13 cellular contexts compared by ENCODE assay signal in the genomic region with DNA sequence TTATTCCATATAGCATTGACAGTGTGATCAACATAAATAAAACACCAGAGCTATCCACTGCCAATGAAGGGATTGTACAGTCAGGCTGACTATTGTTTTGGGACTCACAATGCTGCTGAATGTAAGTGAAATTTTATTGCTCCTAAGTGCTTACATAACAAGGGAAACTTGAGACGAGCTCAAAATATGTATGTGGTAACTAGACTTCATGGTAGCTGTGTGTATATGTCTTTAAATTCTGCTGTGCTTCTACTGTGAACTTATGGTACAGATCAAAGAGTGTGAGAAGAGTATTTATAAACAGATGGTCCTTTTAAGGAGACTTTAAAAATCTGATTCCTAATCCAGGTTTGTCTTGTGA. TPM values are rescaled to one million over a fixed set of nuclear protein-coding genes. Genes with fewer than 3 reads are reported as not detected.
DNase-seq lines count a peak whose midpoint lies in the region; ATAC-seq and TF ChIP-seq lines count a peak whose summit lies in the region.
"Had no signal": no experiment of that assay in that cellular context is flagged by ENCODE, and none has a peak within 500 bp of the region (broad histone marks: within the 10 kb centered on the region; RNA-seq: fewer than 3 reads in every experiment).

No MANE protein-coding gene starts in this region.

- no peak overlapping the region for H3K4me2 ChIP-seq in mesenchymal stem cell (ENCODE audit: low read length, poor library complexity, severe bottlenecking)

- H2AFZ ChIP-seq in ACC112 (ENCODE audit: low read length, unreplicated experiment) = peak overlapping the region; percentile 6
- no peak overlapping the region for H2AFZ ChIP-seq in mesenchymal stem cell (ENCODE audit: low read depth, low read length)

- peaks cover 62% of the 10 kb centered on the region for H3K79me2 ChIP-seq in ACC112 (ENCODE audit: control insufficient read depth, insufficient read depth, low read length, unreplicated experiment)

- peaks cover 19% of the 10 kb centered on the region for H3K27me3 Mint-ChIP-seq in endothelial cell (ENCODE audit: unreplicated experiment)

- H2BK15ac ChIP-seq in mesenchymal stem cell (ENCODE audit: low read depth, poor library complexity, severe bottlenecking) = no peak overlapping the region

- H3K4me3 Mint-ChIP-seq in endothelial cell (ENCODE audit: unreplicated experiment) = no peak overlapping the region
- H3K4me3 Mint-ChIP-seq: stimulated activated memory B cell treated with anti-CD40 and anti-IgM and Interleukin-4, amounts not matched to agents 10 μg/mL and 1 μg/mL and 100 μg/mL, for 72 hours had no signal

- no peak overlapping the region for H4K91ac ChIP-seq in mesenchymal stem cell (ENCODE audit: low read length)

- WGBS in mesenchymal stem cell = 11% methylated on average over 1 of the region's 1 CpG

- H3K27ac Mint-ChIP-seq in endothelial cell (ENCODE audit: unreplicated experiment) = no peak overlapping the region
- H3K27ac Mint-ChIP-seq: activated T-helper 2 cell treated with anti-CD3 and anti-CD28 coated beads, Interferon-gamma antibody, Interleukin-2, Interleukin-4, amounts not matched to agents 10 μg/mL and 5 μg/mL and 100 μg/mL, durations not matched to agents 14 hours and 24 hours and 36 hours; stimulated activated memory B cell treated with anti-CD40 and anti-IgM and Interleukin-4, amounts not matched to agents 10 μg/mL and 1 μg/mL and 100 μg/mL, for 72 hours had no signal

- H2BK120ac ChIP-seq in mesenchymal stem cell (ENCODE audit: low read depth, low read length) = no peak overlapping the region

- no peak overlapping the region for H2AK5ac ChIP-seq in mesenchymal stem cell (ENCODE audit: low read length, severe bottlenecking)

- no peak for TF ChIP-seq CTCF in cardiac fibroblast (IDR thresholded peaks at IDR 0.05; ENCODE audit: low read depth, low read length)
- TF ChIP-seq CTCF in endothelial cell (IDR thresholded peaks at IDR 0.05; ENCODE audit: unreplicated experiment) = no peak

- H3K9me3 Mint-ChIP-seq in endothelial cell (ENCODE audit: unreplicated experiment) = no peaks in the 10 kb centered on the region
- H3K9me3 Mint-ChIP-seq: activated T-helper 2 cell treated with anti-CD3 and anti-CD28 coated beads, Interferon-gamma antibody, Interleukin-2, Interleukin-4, amounts not matched to agents 10 μg/mL and 5 μg/mL and 100 μg/mL, durations not matched to agents 14 hours and 24 hours and 36 hours had no signal

- no peak overlapping the region for H3K4ac ChIP-seq in mesenchymal stem cell (ENCODE audit: low read depth in 1 of 2, low read length in 2 of 2)

- H3K27ac ChIP-seq in ACC112 (ENCODE audit: low read depth, low read length) (peak overlapping the region; percentile 41; the same call in 1 of the 2 replicates), mesenchymal stem cell (ENCODE audit: low read length, poor library complexity, severe bottlenecking) (no peak overlapping the region)
- H3K27ac ChIP-seq: neutrophil had no signal

- peak; percentile 47 for DNase-seq in NCI-H128 (lab: John Stamatoyannopoulos, UW; ENCODE audit: unreplicated experiment)
- peak; percentile 51 to 55 for DNase-seq in cardiac fibroblast (ENCODE audit: low read depth in 2 of 2)
- DNase-seq in mesenchymal stem cell = peak; percentile 34
- DNase-seq in activated CD4-positive, alpha-beta T cell treated with anti-CD3 and anti-CD28 coated beads for 1 hour = no peak
- no peak for DNase-seq in OCI-M2 (lab: John Stamatoyannopoulos, UW; ENCODE audit: unreplicated experiment)
- DNase-seq in endothelial cell (ENCODE audit: low spot score) = no peak
- DNase-seq: cerebellar nuclear complex, left cardiac atrium had no signal

- H3K4me1 ChIP-seq in ACC112 (ENCODE audit: control insufficient read depth, insufficient read depth, low read length, unreplicated experiment) = peaks cover 19% of the 10 kb centered on the region
- peaks cover 2% of the 10 kb centered on the region for H3K4me1 ChIP-seq in mesenchymal stem cell (ENCODE audit: control insufficient read depth, insufficient read depth, low read depth, low read length)

- H3K79me1 ChIP-seq in mesenchymal stem cell (replicated peaks; ENCODE audit: low read length, poor library complexity, severe bottlenecking) = peaks cover 17% of the 10 kb centered on the region

- H3K9me3 ChIP-seq in mesenchymal stem cell (ENCODE audit: control insufficient read depth, low read length) = no peaks in the 10 kb centered on the region
- H3K9me3 ChIP-seq: neutrophil had no signal

- no peak for ATAC-seq in GM21825 (IDR thresholded peaks at IDR 0.05; ENCODE audit: unreplicated experiment)
- ATAC-seq: stimulated activated memory B cell treated with anti-CD40 and anti-IgM and Interleukin-4, amounts not matched to agents 10 μg/mL and 1 μg/mL and 100 μg/mL, for 72 hours had no signal

- no peak overlapping the region for H2BK5ac ChIP-seq in mesenchymal stem cell (ENCODE audit: low read depth, low read length, poor library complexity, severe bottlenecking)

- H3K4me1 Mint-ChIP-seq in endothelial cell (ENCODE audit: unreplicated experiment) = peaks cover 18% of the 10 kb centered on the region
- H3K4me1 Mint-ChIP-seq: stimulated activated memory B cell treated with anti-CD40 and anti-IgM and Interleukin-4, amounts not matched to agents 10 μg/mL and 1 μg/mL and 100 μg/mL, for 72 hours had no signal

- H3K23ac ChIP-seq in mesenchymal stem cell (ENCODE audit: low read length in 2 of 2) = no peak overlapping the region

- peak overlapping the region; percentile 19; the same call in 1 of the 2 replicates for H3K4me3 ChIP-seq in ACC112 (ENCODE audit: low read depth, low read length)
- no peak overlapping the region for H3K4me3 ChIP-seq in cardiac fibroblast (replicated peaks in 1 of 2; ENCODE audit: low read depth in 2 of 2, low read length in 2 of 2)
- H3K4me3 ChIP-seq in mesenchymal stem cell (ENCODE audit: insufficient read depth in 1 of 2, low read depth in 1 of 2, low read length in 2 of 2) = peak overlapping the region in 1 of 2 experiments; percentile 98

- no peak overlapping the region for H3K18ac ChIP-seq in mesenchymal stem cell (ENCODE audit: low read depth in 1 of 2, low read length in 2 of 2)

- H3K36me3 ChIP-seq in ACC112 (ENCODE audit: insufficient read depth, low read length) (no peaks in the 10 kb centered on the region), mesenchymal stem cell (ENCODE audit: control insufficient read depth in 1 of 2, insufficient read depth in 2 of 2, low read depth in 1 of 2, low read length in 2 of 2) (peaks cover 3 to 8% of the 10 kb centered on the region in 2 experiments)
- H3K36me3 ChIP-seq: neutrophil had no signal

- H3K36me3 Mint-ChIP-seq in endothelial cell (ENCODE audit: low read depth, unreplicated experiment) = no peaks in the 10 kb centered on the region
- H3K36me3 Mint-ChIP-seq: stimulated activated memory B cell treated with anti-CD40 and anti-IgM and Interleukin-4, amounts not matched to agents 10 μg/mL and 1 μg/mL and 100 μg/mL, for 72 hours had no signal

- no peak overlapping the region for H2BK12ac ChIP-seq in mesenchymal stem cell (ENCODE audit: low read length in 2 of 2)

- no peak overlapping the region for H3K14ac ChIP-seq in mesenchymal stem cell (ENCODE audit: low read length in 2 of 2)

- no peak overlapping the region for H4K8ac ChIP-seq in mesenchymal stem cell (ENCODE audit: low read length)

- peak overlapping the region; percentile 98 for H3K9ac ChIP-seq in mesenchymal stem cell (ENCODE audit: low read length)

- H3K27me3 ChIP-seq in ACC112 (ENCODE audit: insufficient read depth, low read length) (no peaks in the 10 kb centered on the region), mesenchymal stem cell (ENCODE audit: control insufficient read depth in 1 of 2, insufficient read depth in 1 of 2, low read length in 2 of 2) (no peaks in the 10 kb centered on the region)

RNA-seq across cellular contexts. Expression of gene FLRT2, which starts 6.9 kb away (rescaled TPM):
- 11.8 TPM for polyA plus RNA-seq in mesenchymal stem cell (2013, experiment 1 of 2)
- 11.0 TPM for polyA plus RNA-seq in mesenchymal stem cell (2013, experiment 2 of 2)
- total RNA-seq in endothelial cell (ENCODE audit: unreplicated experiment) = 7.8 TPM
- total RNA-seq: activated T-helper 2 cell treated with anti-CD3 and anti-CD28 coated beads, Interferon-gamma antibody, Interleukin-2, Interleukin-4, amounts not matched to agents 10 μg/mL and 5 μg/mL and 100 μg/mL, durations not matched to agents 14 hours and 24 hours and 36 hours had no signal

Comparison
In these comparisons a context has a peak if more than half of its experiments do, and no peak if none do; other contexts are left out.
1. DNase-seq: peak in NCI-H128 (single experiment), cardiac fibroblast (2 of 2) and mesenchymal stem cell (single experiment); none in activated CD4-positive, alpha-beta T cell treated with anti-CD3 and anti-CD28 coated beads for 1 hour (single experiment), OCI-M2 (single experiment) and endothelial cell (single experiment).